ENCODE assay signal across 15 cellular contexts in genomic region chr3:51691021-51691420, GRCh38. TPM values are rescaled to one million over a fixed set of nuclear protein-coding genes. Genes with fewer than 3 reads are reported as not detected.
DNase-seq lines count a peak whose midpoint lies in the region; ATAC-seq and TF ChIP-seq lines count a peak whose summit lies in the region.
"Had no signal": no experiment of that assay in that cellular context is flagged by ENCODE, and none has a peak within 500 bp of the region (broad histone marks: within the 10 kb centered on the region; RNA-seq: fewer than 3 reads in every experiment).

No MANE protein-coding gene starts in this region.

- H2AFZ ChIP-seq in osteoblast (ENCODE audit: low read length) = no peak overlapping the region
- H2AFZ ChIP-seq: GM23248 had no signal

- H3K79me2 ChIP-seq in osteoblast (ENCODE audit: insufficient read depth, low read length) = peaks cover 3% of the 10 kb centered on the region

- peaks cover 10 to 53% (median 41%) of the 10 kb centered on the region in 12 donors for H3K4me1 ChIP-seq in heart left ventricle
- H3K4me1 ChIP-seq in osteoblast (ENCODE audit: insufficient read depth, low read length) = peaks cover 15% of the 10 kb centered on the region
- H3K4me1 ChIP-seq: SJSA1 had no signal

- no peak overlapping the region for H3K27ac Mint-ChIP-seq in activated CD8-positive, alpha-beta T cell treated with anti-CD3 and anti-CD28 coated beads for 36 hours

- WGBS in heart left ventricle, 4 donors = 24 to 52% (median 48%) methylated on average over 2 to 5 of the region's 5 CpGs

- no peak overlapping the region for H3K4me2 ChIP-seq in osteoblast (ENCODE audit: insufficient read depth, low read length)
- H3K4me2 ChIP-seq: BLaER1 had no signal

- H3K9me3 Mint-ChIP-seq in activated CD8-positive, alpha-beta T cell treated with anti-CD3 and anti-CD28 coated beads for 36 hours = no peaks in the 10 kb centered on the region

- H3K27me3 Mint-ChIP-seq in activated CD8-positive, alpha-beta T cell treated with anti-CD3 and anti-CD28 coated beads for 36 hours = no peaks in the 10 kb centered on the region

- peak in 1 of 4 donors; percentile 4 for ATAC-seq in heart left ventricle
- ATAC-seq in Right ventricle myocardium inferior = no peak
- ATAC-seq in activated CD8-positive, alpha-beta T cell treated with anti-CD3 and anti-CD28 coated beads for 36 hours = no peak

- H3K4me1 Mint-ChIP-seq in activated CD8-positive, alpha-beta T cell treated with anti-CD3 and anti-CD28 coated beads for 36 hours (ENCODE audit: low read depth) = peaks cover 25% of the 10 kb centered on the region

- H3K36me3 Mint-ChIP-seq in activated CD8-positive, alpha-beta T cell treated with anti-CD3 and anti-CD28 coated beads for 36 hours (ENCODE audit: low read depth) = peaks cover 21% of the 10 kb centered on the region

- POLR2A ChIA-PET in HEK293T (lab: Yijun Ruan, JAX) = interaction anchor here (1.2 kb wide), 1 partner anchor 18 kb away, joined by 3 read pairs; no protein-coding TSS in a partner anchor
- POLR2A ChIA-PET in activated CD8-positive, alpha-beta T cell treated with anti-CD3 and anti-CD28 coated beads for 36 hours (lab: Charles Lee) = interaction anchor here (0.7 kb wide), 1 partner anchor 18 kb away, joined by 3 read pairs; no protein-coding TSS in a partner anchor

- H3K9ac ChIP-seq in SK-N-MC (ENCODE audit: insufficient read length) = no peak overlapping the region
- H3K9ac ChIP-seq: BLaER1, GM23248 had no signal

- no peaks in the 10 kb centered on the region for H3K9me3 ChIP-seq in heart left ventricle
- H3K9me3 ChIP-seq in SK-N-MC (ENCODE audit: low read depth, low read length) = no peaks in the 10 kb centered on the region
- H3K9me3 ChIP-seq in osteoblast (ENCODE audit: low read depth, low read length) = no peaks in the 10 kb centered on the region
- H3K9me3 ChIP-seq: SJSA1 had no signal

- H3K27ac ChIP-seq in heart left ventricle (peak overlapping the region in 8 of 12 donors; percentile 1 to 71 (median 44)), SK-N-MC (peak overlapping the region; percentile 19; the same call in 1 of the 2 replicates), osteoblast (ENCODE audit: low read depth, low read length) (no peak overlapping the region)
- H3K27ac ChIP-seq: 22Rv1, BLaER1, GM23248, SJSA1 had no signal

- no peak for TF ChIP-seq CTCF in heart left ventricle (IDR thresholded peaks at IDR 0.05)
- no peak for TF ChIP-seq CTCF in osteoblast (IDR thresholded peaks at IDR 0.05; ENCODE audit: extremely low read depth, low read depth, low read length)
- no peak for TF ChIP-seq CTCF in activated CD8-positive, alpha-beta T cell treated with anti-CD3 and anti-CD28 coated beads for 36 hours (IDR thresholded peaks at IDR 0.05)

- H3K36me3 ChIP-seq in heart left ventricle (peaks cover 0 to 72% (median 22%) of the 10 kb centered on the region in 9 donors), SK-N-MC (ENCODE audit: insufficient read depth, low read length) (no peaks in the 10 kb centered on the region), osteoblast (ENCODE audit: insufficient read depth, low read length) (peaks cover 4% of the 10 kb centered on the region)

- DNase-seq in DMS53 (lab: John Stamatoyannopoulos, UW) = peak; percentile 7
- no peak for DNase-seq in DMS53 treated with DMSO at 0.1 percent for 48 hours (lab: John Stamatoyannopoulos, UW; ENCODE audit: unreplicated experiment)
- DNase-seq in heart left ventricle = peak in 1 of 5 donors; percentile 30
- no peak for DNase-seq in Right ventricle myocardium inferior (ENCODE audit: missing footprints)
- DNase-seq in SK-N-MC (ENCODE audit: low read depth, low spot score) = no peak
- peak; percentile 72 for DNase-seq in osteoblast (ENCODE audit: insufficient read length, low spot score, missing footprints)
- DNase-seq in HEK293T (ENCODE audit: extremely low spot score) = no peak
- no peak for DNase-seq in activated CD8-positive, alpha-beta T cell treated with anti-CD3 and anti-CD28 coated beads for 36 hours
- DNase-seq: GM23248, NCI-H146, NCI-H2171, NCI-H524 had no signal

- no peak overlapping the region for H3K4me3 Mint-ChIP-seq in activated CD8-positive, alpha-beta T cell treated with anti-CD3 and anti-CD28 coated beads for 36 hours

- CTCF ChIA-PET in HEK293T (lab: Yijun Ruan, JAX) = interaction anchor here (2.9 kb wide), 1 partner anchor 9 kb away, joined by 10 read pairs; no protein-coding TSS in a partner anchor
- CTCF ChIA-PET in activated CD8-positive, alpha-beta T cell treated with anti-CD3 and anti-CD28 coated beads for 36 hours (lab: Charles Lee) = no interaction called here

- no peak for TF ChIP-seq POLR2A in heart left ventricle (IDR thresholded peaks at IDR 0.05)

- no peak overlapping the region for H3K4me3 ChIP-seq in heart left ventricle
- H3K4me3 ChIP-seq in SK-N-MC = no peak overlapping the region
- H3K4me3 ChIP-seq in osteoblast (ENCODE audit: insufficient read depth, low read length) = no peak overlapping the region
- H3K4me3 ChIP-seq: BLaER1, GM23248, SJSA1 had no signal

- intact Hi-C loops in heart left ventricle (cut with DNase I) (no loop called here), Right ventricle myocardium inferior (cut with DNase I) (no loop called here)
- intact Hi-C loops in activated CD8-positive, alpha-beta T cell treated with anti-CD3 and anti-CD28 coated beads for 36 hours (cut with micrococcal nuclease) = no loop called here

- no peaks in the 10 kb centered on the region for H3K27me3 ChIP-seq in heart left ventricle
- no peaks in the 10 kb centered on the region for H3K27me3 ChIP-seq in osteoblast (ENCODE audit: insufficient read depth, low read length)
- H3K27me3 ChIP-seq: BLaER1, SJSA1 had no signal

- peaks cover 28% of the 10 kb centered on the region for H4K20me1 ChIP-seq in osteoblast (ENCODE audit: insufficient read depth, low read length)

TF ChIP-seq in HEK293T, 16 proteins besides CTCF, POLR2A, EP300 and RAD21:
- TF ChIP-seq SUZ12 (IDR thresholded peaks at IDR 0.05) = no peak
- TF ChIP-seq FOXM1 (IDR thresholded peaks at IDR 0.05; ENCODE audit: borderline replicate concordance) = no peak
- TF ChIP-seq CTBP1 (IDR thresholded peaks at IDR 0.05; ENCODE audit: borderline replicate concordance) = no peak
- no peak for TF ChIP-seq BHLHE40 (IDR thresholded peaks at IDR 0.05; ENCODE audit: borderline replicate concordance)
- TF ChIP-seq ARNT (IDR thresholded peaks at IDR 0.05) = no peak
- no peak for TF ChIP-seq SP1 (IDR thresholded peaks at IDR 0.05)
- no peak for TF ChIP-seq L3MBTL2 (conservative IDR thresholded peaks at IDR 0.05)
- TF ChIP-seq FOXA1 (IDR thresholded peaks at IDR 0.05) = no peak
- no peak for TF ChIP-seq NFRKB (IDR thresholded peaks at IDR 0.05)
- TF ChIP-seq FOXK2 (IDR thresholded peaks at IDR 0.05) = no peak
- TF ChIP-seq TARDBP (IDR thresholded peaks at IDR 0.05) = no peak
- no peak for TF ChIP-seq ELF4 (IDR thresholded peaks at IDR 0.05)
- no peak for TF ChIP-seq PKNOX1 (IDR thresholded peaks at IDR 0.05)
- no peak for TF ChIP-seq LEF1 (IDR thresholded peaks at IDR 0.05; ENCODE audit: borderline replicate concordance)
- no peak for TF ChIP-seq ZNF384 (IDR thresholded peaks at IDR 0.05)
- TF ChIP-seq HDGF (IDR thresholded peaks at IDR 0.05; ENCODE audit: borderline replicate concordance) = no peak

RNA-seq across cellular contexts. Expression of gene GRM2, which starts 15.8 kb away (rescaled TPM):
- total RNA-seq in heart left ventricle (under 1 TPM in 7 of 9 donors, not detected in 2; 0.21 to 0.95 (median 0.56) TPM), Right ventricle myocardium inferior (0.03 TPM), osteoblast (under 0.01 TPM in 1 of 2 replicates, not detected in the other)
- polyA plus RNA-seq in heart left ventricle = under 1 TPM; 0.03 to 0.11 TPM
- under 1 TPM; 0.20 to 0.22 TPM for total RNA-seq in activated CD8-positive, alpha-beta T cell treated with anti-CD3 and anti-CD28 coated beads for 36 hours
- polyA plus RNA-seq: GM23248 had no signal

RNA-seq across cellular contexts. Expression of gene TEX264, which starts 20.0 kb away (rescaled TPM):
- 10 to 100 TPM; 29.5 to 64.0 (median 36.9) TPM for total RNA-seq in heart left ventricle
- polyA plus RNA-seq in heart left ventricle = 10 to 100 TPM; 68.1 to 69.0 TPM
- total RNA-seq in Right ventricle myocardium inferior = 37.1 TPM
- 55.4 and 56.1 TPM in 2 replicates for total RNA-seq in osteoblast
- total RNA-seq in activated CD8-positive, alpha-beta T cell treated with anti-CD3 and anti-CD28 coated beads for 36 hours = 10 to 100 TPM; 24.9 to 26.0 TPM

Comparison
In these comparisons a context has a peak if more than half of its experiments do, and no peak if none do; other contexts are left out.
1. DNase-seq: peak in DMS53 (single experiment) and osteoblast (single experiment); none in DMS53 treated with DMSO at 0.1 percent for 48 hours (single experiment), Right ventricle myocardium inferior (single experiment), SK-N-MC (single experiment), HEK293T (single experiment) and activated CD8-positive, alpha-beta T cell treated with anti-CD3 and anti-CD28 coated beads for 36 hours (single experiment).